ENCODE assay signal across 9 cellular contexts in the genomic region with DNA sequence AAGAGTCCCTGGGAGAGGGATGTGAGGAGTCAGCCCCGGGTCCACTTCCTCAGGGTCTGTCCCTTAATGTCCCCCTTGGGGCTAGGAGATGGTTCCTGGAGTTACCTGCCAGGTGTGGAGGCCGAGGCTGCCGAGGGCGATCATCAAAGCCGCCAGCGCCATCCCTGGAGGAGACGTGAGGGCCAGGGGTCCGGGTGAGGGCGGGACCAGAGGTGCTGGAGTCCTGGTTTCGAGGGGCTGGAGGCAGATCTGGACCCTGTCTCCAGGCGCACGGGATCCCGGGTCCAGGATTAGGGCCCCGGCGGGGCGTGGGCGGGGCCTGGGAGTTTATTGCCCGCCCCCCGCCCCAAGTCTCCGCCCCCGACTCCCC. TPM values are rescaled to one million over a fixed set of nuclear protein-coding genes. Genes with fewer than 3 reads are reported as not detected.
DNase-seq lines count a peak whose midpoint lies in the region; ATAC-seq, FAIRE-seq and TF ChIP-seq lines count a peak whose summit lies in the region.
"Had no signal": no experiment of that assay in that cellular context is flagged by ENCODE, and none has a peak within 500 bp of the region (broad histone marks: within the 10 kb centered on the region; RNA-seq: fewer than 3 reads in every experiment).

A gene with protein sequence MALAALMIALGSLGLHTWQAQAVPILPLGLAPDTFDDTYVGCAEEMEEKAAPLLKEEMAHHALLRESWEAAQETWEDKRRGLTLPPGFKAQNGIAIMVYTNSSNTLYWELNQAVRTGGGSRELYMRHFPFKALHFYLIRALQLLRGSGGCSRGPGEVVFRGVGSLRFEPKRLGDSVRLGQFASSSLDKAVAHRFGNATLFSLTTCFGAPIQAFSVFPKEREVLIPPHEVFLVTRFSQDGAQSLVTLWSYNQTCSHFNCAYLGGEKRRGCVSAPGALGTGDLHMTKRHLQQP (minus strand): TSS at position 292 of the 370 bp plus-strand sequence. CDS start 130 bp downstream, at position 162.

- intact Hi-C loops in HepG2 (cut with micrococcal nuclease; ENCODE audit: unreplicated experiment), result no loop called here
- intact Hi-C loops in adrenal gland (cut with DNase I), result no loop called here

- no peaks in the 10 kb centered on the region for H3K79me2 ChIP-seq in SK-N-SH (ENCODE audit: insufficient read depth)
- no peaks in the 10 kb centered on the region for H3K79me2 ChIP-seq in HepG2 (ENCODE audit: insufficient read depth, low read length)

- peak within 1 kb of the TSS; percentile 53; the same call in 1 of the 2 replicates for H3K9ac ChIP-seq in SK-N-SH
- H3K9ac ChIP-seq in HepG2 (ENCODE audit: insufficient read depth, low read depth, low read length), result peak within 1 kb of the TSS; percentile 74
- H3K9ac ChIP-seq in stomach smooth muscle (ENCODE audit: low read length in 2 of 2), result peak within 1 kb of the TSS; percentile 55 to 60

- H3K36me3 ChIP-seq in SK-N-SH (replicated peaks in 1 of 2; ENCODE audit: control insufficient read depth in 1 of 2, insufficient read depth in 2 of 2, low read length in 1 of 2), result no peaks in the 10 kb centered on the region
- H3K36me3 ChIP-seq in HepG2 (replicated peaks in 1 of 2; ENCODE audit: control insufficient read depth in 1 of 2, insufficient read depth in 2 of 2, low read length in 2 of 2), result no peaks in the 10 kb centered on the region
- H3K36me3 ChIP-seq in stomach smooth muscle (ENCODE audit: control insufficient read depth in 2 of 2, insufficient read depth in 2 of 2, low read length in 2 of 2), result no peaks in the 10 kb centered on the region
- H3K36me3 ChIP-seq in adrenal gland (replicated peaks in 1 of 2), result no peaks in the 10 kb centered on the region

- TF ChIP-seq RAD21 in SK-N-SH (IDR thresholded peaks at IDR 0.05; ENCODE audit: low read length) (no peak), HepG2 (CRISPR knock-in tag; IDR thresholded peaks at IDR 0.05) (no peak)

- TF ChIP-seq EP300 in SK-N-SH (IDR thresholded peaks at IDR 0.05; ENCODE audit: borderline replicate concordance in 1 of 2, low read depth in 1 of 2, low read length in 1 of 2), result no peak
- no peak for TF ChIP-seq EP300 in HepG2 (IDR thresholded peaks at IDR 0.05; ENCODE audit: low read depth in 2 of 2, low read length in 2 of 2)
- TF ChIP-seq EP300 in HepG2 (CRISPR knock-in tag; IDR thresholded peaks at IDR 0.05; ENCODE audit: borderline replicate concordance), result no peak

- FAIRE-seq in HepG2 (lab: Jason Lieb, UNC), result no peak
- FAIRE-seq: A204.1 had no signal

- H3K4me2 ChIP-seq in SK-N-SH (peak within 1 kb of the TSS; percentile 90), HepG2 (ENCODE audit: low read depth, low read length) (peak within 1 kb of the TSS; percentile 97)

- H3K27me3 ChIP-seq in SK-N-SH (ENCODE audit: insufficient read depth) (no peaks in the 10 kb centered on the region; the same call in 1 of the 2 replicates), HepG2 (ENCODE audit: control insufficient read depth in 1 of 2, insufficient read depth in 2 of 2, low read length in 2 of 2) (peaks cover 0 to 24% of the 10 kb centered on the region in 2 experiments; a peak in 4 of 5 replicates), stomach smooth muscle (ENCODE audit: control insufficient read depth in 1 of 2, insufficient read depth in 2 of 2, low read length in 2 of 2) (peaks cover 5 to 8% of the 10 kb centered on the region in 2 donors), adrenal gland (no peaks in the 10 kb centered on the region)

- POLR2A ChIA-PET in SK-N-SH (lab: Yijun Ruan, JAX), result no interaction called here
- POLR2A ChIA-PET in HepG2 (lab: Yijun Ruan, JAX), result no interaction called here

- no peak within 1 kb of the TSS for H3K27ac ChIP-seq in SK-N-SH (ENCODE audit: low read depth in 2 of 2, low read length in 1 of 2)
- H3K27ac ChIP-seq in HepG2 (ENCODE audit: extremely low read length, insufficient read depth, low read length), result peak within 1 kb of the TSS; percentile 73
- no peak within 1 kb of the TSS for H3K27ac ChIP-seq in stomach smooth muscle (ENCODE audit: low read length)
- peak within 1 kb of the TSS in 1 of 5 donors; percentile 46 for H3K27ac ChIP-seq in adrenal gland

- H2AFZ ChIP-seq in SK-N-SH (ENCODE audit: low read depth) (peak within 1 kb of the TSS; percentile 81; the same call in 1 of the 2 replicates), HepG2 (ENCODE audit: low read length) (no peak within 1 kb of the TSS)

- ATAC-seq in SK-N-SH treated with all-trans-retinoic acid at 6 μM for 48 hours (no peak), HepG2 (no peak; the same call in 2 of the 3 replicates)

- TF ChIP-seq POLR2A in HepG2 (IDR thresholded peaks at IDR 0.05; ENCODE audit: insufficient read depth in 1 of 2, low read depth in 2 of 2, low read length in 2 of 2) (no peak), adrenal gland (IDR thresholded peaks at IDR 0.05) (no peak)

- WGBS in SK-N-SH (ENCODE audit: low lambda C conversion rate), result 14% methylated on average over 1 of the region's 21 CpGs
- 20% methylated on average over 4 of the region's 21 CpGs for WGBS in HepG2 (ENCODE audit: low lambda C conversion rate)
- 7 to 33% (median 16%) methylated on average over 1 to 21 of the region's 21 CpGs for WGBS in adrenal gland, 4 donors

- no TSS peak for BruUV-seq in HepG2 (replicated peaks; lab: Mats Ljungman, UMichigan)

- no peaks in the 10 kb centered on the region for H3K9me2 ChIP-seq in SK-N-SH

- no peak for DNase-seq in SK-N-SH
- DNase-seq in astrocyte of the spinal cord (ENCODE audit: low read depth, low spot score), result no peak
- DNase-seq in HepG2 (ENCODE audit: low spot score), result no peak
- no peak for DNase-seq in NCI-H2196 (lab: John Stamatoyannopoulos, UW; ENCODE audit: unreplicated experiment)
- DNase-seq in A172 (ENCODE audit: low spot score), result no peak
- DNase-seq in adrenal gland, result no peak

- H3K4me1 ChIP-seq in SK-N-SH (ENCODE audit: control insufficient read depth in 1 of 2, insufficient read depth in 2 of 2, low read depth in 1 of 2, low read length in 1 of 2) (peaks cover 0 to 8% of the 10 kb centered on the region in 2 experiments; a peak in 1 of 4 replicates), HepG2 (ENCODE audit: insufficient read depth, low read length) (peaks cover 13% of the 10 kb centered on the region), stomach smooth muscle (ENCODE audit: control insufficient read depth, insufficient read depth, low read length) (peaks cover 11% of the 10 kb centered on the region), adrenal gland (replicated peaks in 1 of 2) (peaks cover 11 to 14% of the 10 kb centered on the region in 2 donors)

- H3K4me3 ChIP-seq in SK-N-SH (ENCODE audit: low read depth in 2 of 2, low read length in 1 of 2), result peak within 1 kb of the TSS; percentile 57 to 65
- H3K4me3 ChIP-seq in astrocyte of the spinal cord (ENCODE audit: low read depth, low read length), result peak within 1 kb of the TSS; percentile 48
- peak within 1 kb of the TSS; percentile 42 to 76 (median 46) for H3K4me3 ChIP-seq in HepG2 (replicated peaks in 1 of 3; ENCODE audit: insufficient read depth in 1 of 3, low read depth in 2 of 3, low read length in 3 of 3)
- peak within 1 kb of the TSS; percentile 69 to 78 for H3K4me3 ChIP-seq in stomach smooth muscle (ENCODE audit: low read length in 2 of 2)
- peak within 1 kb of the TSS in 2 of 4 donors; percentile 34 to 59 for H3K4me3 ChIP-seq in adrenal gland

- no peaks in the 10 kb centered on the region for H3K9me3 ChIP-seq in SK-N-SH
- H3K9me3 ChIP-seq in HepG2 (ENCODE audit: low read length), result no peaks in the 10 kb centered on the region
- no peaks in the 10 kb centered on the region for H3K9me3 ChIP-seq in stomach smooth muscle (ENCODE audit: control insufficient read depth in 2 of 2, low read length in 2 of 2)
- H3K9me3 ChIP-seq in adrenal gland (replicated peaks in 1 of 3), result no peaks in the 10 kb centered on the region

- in situ Hi-C loops in astrocyte of the spinal cord (cut with HindIII; ENCODE audit: low sequenced_read_pairs), result no loop called here
- in situ Hi-C loops in HepG2 (cut with HindIII; ENCODE audit: extremely low pct_ligation_motif_present, low pct_unique_long_range_greater_than_20kb), result no loop called here

- CTCF ChIA-PET in SK-N-SH (lab: Yijun Ruan, JAX), result no interaction called here
- CTCF ChIA-PET in HepG2 (lab: Yijun Ruan, JAX; ENCODE audit: low intra/inter-chr PET ratio, low total read pairs), result no interaction called here

- TF ChIP-seq CTCF in SK-N-SH (IDR thresholded peaks at IDR 0.05), result no peak
- TF ChIP-seq CTCF in astrocyte of the spinal cord (IDR thresholded peaks at IDR 0.05; ENCODE audit: low read depth, low read length), result no peak
- TF ChIP-seq CTCF in HepG2 (CRISPR knock-in tag; IDR thresholded peaks at IDR 0.05), result no peak
- no peak for TF ChIP-seq CTCF in adrenal gland (IDR thresholded peaks at IDR 0.05)

- H4K20me1 ChIP-seq in SK-N-SH (ENCODE audit: insufficient read depth) (no peaks in the 10 kb centered on the region), HepG2 (ENCODE audit: insufficient read depth, low read length) (no peaks in the 10 kb centered on the region; the same call in 1 of the 2 replicates)

- no peaks in the 10 kb centered on the region for H3F3A ChIP-seq in SK-N-SH (replicated peaks; ENCODE audit: insufficient read depth)

RNA-seq across cellular contexts. Expression of the gene that starts here (rescaled TPM):
- polyA plus RNA-seq in SK-N-SH (2012; rRNA removed), result 0.58 and 0.59 TPM in 2 replicates
- 0.17 and 0.46 TPM in 2 replicates for polyA plus RNA-seq in SK-N-SH (2012; cell fraction: cytosol; rRNA removed)
- 0.60 and 0.63 TPM in 2 replicates for polyA plus RNA-seq in SK-N-SH (2012; cell fraction: nucleus; rRNA removed)
- 0.52 and 0.93 TPM in 2 replicates for total RNA-seq in HepG2 (2016; rRNA removed; fragmentation: Illumina TruSeq; extraction: Trizol)
- total RNA-seq in HepG2 (2016; cell fraction: cytosol; rRNA removed; fragmentation: Illumina TruSeq; extraction: Trizol; ENCODE audit: low read depth), result 0.40 and 0.71 TPM in 2 replicates
- 0.94 and 1.6 TPM in 2 replicates for total RNA-seq in HepG2 (2016; cell fraction: insoluble cytoplasmic fraction; rRNA removed; fragmentation: Illumina TruSeq; extraction: Trizol)
- 0.49 and 0.83 TPM in 2 replicates for total RNA-seq in HepG2 (2016; cell fraction: membrane; rRNA removed; fragmentation: Illumina TruSeq; extraction: Trizol)
- 0.91 and 2.2 TPM in 2 replicates for total RNA-seq in HepG2 (2016; cell fraction: nucleus; rRNA removed; fragmentation: Illumina TruSeq; extraction: Trizol)
- 0.48 and 0.55 TPM in 2 replicates for polyA plus RNA-seq in HepG2 (2011; rRNA removed)
- 0.32 and 0.40 TPM in 2 replicates for polyA plus RNA-seq in HepG2 (2011; cell fraction: cytosol; rRNA removed)
- polyA plus RNA-seq in HepG2 (2011; cell fraction: nucleus; rRNA removed), result 0.35 and 0.47 TPM in 2 replicates
- 0.62 and 0.65 TPM in 2 replicates for polyA plus RNA-seq in HepG2 (2012)
- polyA plus RNA-seq in HepG2 (2016; cell fraction: cytosol; fragmentation: Illumina TruSeq; extraction: Trizol; ENCODE audit: low read depth), result 0.45 and 0.49 TPM in 2 replicates
- polyA plus RNA-seq in HepG2 (2016; cell fraction: insoluble cytoplasmic fraction; fragmentation: Illumina TruSeq; extraction: Trizol; ENCODE audit: low read depth), result 0.36 TPM in 1 of 2 replicates, not detected in the other
- polyA plus RNA-seq in HepG2 (2016; cell fraction: membrane; fragmentation: Illumina TruSeq; extraction: Trizol; ENCODE audit: low read depth), result 0.24 and 0.34 TPM in 2 replicates
- polyA plus RNA-seq in HepG2 (2016; cell fraction: nucleus; fragmentation: Illumina TruSeq; extraction: Trizol; ENCODE audit: insufficient read depth, low read depth), result 0.65 and 2.1 TPM in 2 replicates
- 0.30 TPM in 1 of 2 replicates, not detected in the other for polyA minus RNA-seq in HepG2 (2011; rRNA and poly(A)+ RNA removed; ENCODE audit: low replicate concordance)
- not detected in 2 replicates for polyA minus RNA-seq in HepG2 (2011; cell fraction: cytosol; rRNA and poly(A)+ RNA removed)
- polyA minus RNA-seq in HepG2 (2011; cell fraction: nucleus; rRNA and poly(A)+ RNA removed), result not detected in 2 replicates
- 0.31 TPM in 1 of 2 replicates, not detected in the other for total RNA-seq in A172 (2014; rRNA removed; shearing (Covaris generic))
- total RNA-seq in adrenal gland, result under 1 TPM in 4 of 8 donors, not detected in 4; 0.28 to 0.50 (median 0.38) TPM
- polyA plus RNA-seq in adrenal gland, result under 1 TPM in 2 of 3 donors, not detected in 1; 0.13 to 0.15 TPM
